Comparison of ENCODE assay signal across 8 cellular contexts in the genomic region with DNA sequence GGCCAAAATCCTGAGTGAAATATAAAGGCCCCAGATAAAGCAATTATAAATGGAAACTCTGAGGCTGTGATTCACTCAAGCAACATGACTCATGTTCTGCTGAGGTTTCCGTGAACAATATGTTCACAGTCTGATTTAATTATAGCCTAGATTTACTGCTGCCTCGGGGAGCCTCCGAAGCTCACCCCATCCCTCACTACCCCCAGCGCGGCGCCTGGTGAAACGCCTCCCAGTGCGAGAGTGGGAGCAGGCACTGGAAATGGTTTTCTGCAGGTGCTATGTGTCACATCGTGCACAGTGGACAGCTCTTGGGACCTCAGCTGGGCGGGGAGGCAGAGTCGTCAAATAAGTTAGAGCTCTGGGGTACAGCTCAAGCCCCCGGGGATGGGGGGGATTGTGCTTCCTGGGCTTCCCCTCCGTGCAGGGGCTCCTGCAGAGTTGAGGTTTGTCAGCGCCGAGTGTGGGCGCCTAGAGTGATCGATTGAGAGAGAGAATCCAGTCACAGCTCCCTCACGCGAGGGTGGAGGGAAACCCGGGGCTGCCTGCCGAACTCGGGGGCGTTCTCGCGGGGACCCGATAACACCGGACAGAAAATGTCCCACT.
A peak's percentile ranks its signal among the peaks of the same experiment; 100 is the strongest.
DNase-seq lines count a peak whose midpoint lies in the region; ATAC-seq and TF ChIP-seq lines count a peak whose summit lies in the region.

No MANE protein-coding gene starts in this region.

- ATAC-seq in GM21515 (IDR thresholded peaks at IDR 0.05; ENCODE audit: unreplicated experiment) (no peak), HG02938 (IDR thresholded peaks at IDR 0.05; ENCODE audit: unreplicated experiment) (no peak), GM23338 (no peak)

- no peaks in the 10 kb centered on the region for H3K79me2 ChIP-seq in fibroblast of lung (ENCODE audit: control insufficient read depth, insufficient read depth, low read length)
- no peaks in the 10 kb centered on the region for H3K79me2 ChIP-seq in GM23338 (replicated peaks; ENCODE audit: insufficient read depth)

- H2AFZ ChIP-seq in fibroblast of lung (ENCODE audit: low read length) (no peak overlapping the region), GM23338 (no peak overlapping the region)

- H4K20me1 ChIP-seq in fibroblast of lung (ENCODE audit: control insufficient read depth, extremely low read depth, insufficient read depth, low read length): no peaks in the 10 kb centered on the region
- no peaks in the 10 kb centered on the region for H4K20me1 ChIP-seq in GM23338 (replicated peaks; ENCODE audit: insufficient read depth)

- no peaks in the 10 kb centered on the region for H3K36me3 ChIP-seq in fibroblast of lung (ENCODE audit: control insufficient read depth, insufficient read depth, low read length)
- no peaks in the 10 kb centered on the region for H3K36me3 ChIP-seq in GM23338 (ENCODE audit: insufficient read depth)

- H3K4me2 ChIP-seq in fibroblast of lung (ENCODE audit: extremely low read depth, insufficient read depth, low read length): peak overlapping the region; percentile 25
- no peak overlapping the region for H3K4me2 ChIP-seq in GM23338

- peaks cover under 1% of the 10 kb centered on the region for H3K27me3 Mint-ChIP-seq in GM23338 (ENCODE audit: insufficient read depth, low read depth, poor library complexity)

- no peaks in the 10 kb centered on the region for H3F3A ChIP-seq in GM23338 (replicated peaks; ENCODE audit: low read depth)

- DNase-seq in H4 (ENCODE audit: low spot score) (peak; percentile 78), RPMI7951 (ENCODE audit: low read depth) (peak; percentile 85), fibroblast of lung (ENCODE audit: low read depth in 2 of 2) (peak; percentile 65 to 76), skeletal muscle cell (ENCODE audit: low read depth) (peak; percentile 46), GM23338 (ENCODE audit: low spot score) (no peak), NCI-H2029 (lab: John Stamatoyannopoulos, UW) (no peak)

- H3K9me3 ChIP-seq in fibroblast of lung (ENCODE audit: control insufficient read depth, insufficient read depth, low read depth, low read length): no peaks in the 10 kb centered on the region

- H3K4me3 ChIP-seq in fibroblast of lung (replicated peaks in 1 of 4; ENCODE audit: control extremely low read depth in 1 of 4, insufficient read depth in 1 of 4, low read depth in 3 of 4, low read length in 4 of 4): peak overlapping the region in 1 of 4 experiments; percentile 22
- H3K4me3 ChIP-seq in skeletal muscle cell (ENCODE audit: low read depth, low read length): peak overlapping the region; percentile 7
- H3K4me3 ChIP-seq in GM23338: no peak overlapping the region

- H3K9me3 Mint-ChIP-seq in GM23338: no peaks in the 10 kb centered on the region; the same call in 2 of the 3 replicates

- H3K4me1 ChIP-seq in fibroblast of lung (ENCODE audit: control insufficient read depth, extremely low read depth, insufficient read depth, low read length) (no peaks in the 10 kb centered on the region), GM23338 (ENCODE audit: insufficient read depth) (no peaks in the 10 kb centered on the region)

- H3K4me1 Mint-ChIP-seq in GM23338: no peaks in the 10 kb centered on the region; the same call in 2 of the 3 replicates

- no peak overlapping the region for H3K27ac Mint-ChIP-seq in GM23338

- H3K9me2 ChIP-seq in GM23338 (ENCODE audit: insufficient read depth): no peaks in the 10 kb centered on the region

- H3K36me3 Mint-ChIP-seq in GM23338 (ENCODE audit: low read depth): no peaks in the 10 kb centered on the region

- no peak overlapping the region for H3K9ac ChIP-seq in fibroblast of lung (ENCODE audit: insufficient read depth, low read length)

- TF ChIP-seq CTCF in fibroblast of lung (conservative IDR thresholded peaks at IDR 0.05 in 1 of 2, IDR thresholded peaks at IDR 0.05 in 1 of 2; ENCODE audit: low read depth in 1 of 2, low read length in 2 of 2) (no peak), GM23338 (conservative IDR thresholded peaks at IDR 0.05; ENCODE audit: low read depth in 2 of 2) (no peak)

- H3K27me3 ChIP-seq in fibroblast of lung (ENCODE audit: control insufficient read depth, insufficient read depth, low read length): no peaks in the 10 kb centered on the region
- H3K27me3 ChIP-seq in GM23338 (ENCODE audit: insufficient read depth): no peaks in the 10 kb centered on the region

- no peak overlapping the region for H3K27ac ChIP-seq in fibroblast of lung (ENCODE audit: insufficient read depth, low read length)
- no peak overlapping the region for H3K27ac ChIP-seq in GM23338 (ENCODE audit: low read depth)

- H3K4me3 Mint-ChIP-seq in GM23338: no peak overlapping the region

TF ChIP-seq in GM23338, 12 proteins besides CTCF, POLR2A, EP300 and RAD21 (continues in another document):
- TF ChIP-seq STAT1 (IDR thresholded peaks at IDR 0.05; ENCODE audit: unreplicated experiment): no peak
- TF ChIP-seq, protein P1, sequence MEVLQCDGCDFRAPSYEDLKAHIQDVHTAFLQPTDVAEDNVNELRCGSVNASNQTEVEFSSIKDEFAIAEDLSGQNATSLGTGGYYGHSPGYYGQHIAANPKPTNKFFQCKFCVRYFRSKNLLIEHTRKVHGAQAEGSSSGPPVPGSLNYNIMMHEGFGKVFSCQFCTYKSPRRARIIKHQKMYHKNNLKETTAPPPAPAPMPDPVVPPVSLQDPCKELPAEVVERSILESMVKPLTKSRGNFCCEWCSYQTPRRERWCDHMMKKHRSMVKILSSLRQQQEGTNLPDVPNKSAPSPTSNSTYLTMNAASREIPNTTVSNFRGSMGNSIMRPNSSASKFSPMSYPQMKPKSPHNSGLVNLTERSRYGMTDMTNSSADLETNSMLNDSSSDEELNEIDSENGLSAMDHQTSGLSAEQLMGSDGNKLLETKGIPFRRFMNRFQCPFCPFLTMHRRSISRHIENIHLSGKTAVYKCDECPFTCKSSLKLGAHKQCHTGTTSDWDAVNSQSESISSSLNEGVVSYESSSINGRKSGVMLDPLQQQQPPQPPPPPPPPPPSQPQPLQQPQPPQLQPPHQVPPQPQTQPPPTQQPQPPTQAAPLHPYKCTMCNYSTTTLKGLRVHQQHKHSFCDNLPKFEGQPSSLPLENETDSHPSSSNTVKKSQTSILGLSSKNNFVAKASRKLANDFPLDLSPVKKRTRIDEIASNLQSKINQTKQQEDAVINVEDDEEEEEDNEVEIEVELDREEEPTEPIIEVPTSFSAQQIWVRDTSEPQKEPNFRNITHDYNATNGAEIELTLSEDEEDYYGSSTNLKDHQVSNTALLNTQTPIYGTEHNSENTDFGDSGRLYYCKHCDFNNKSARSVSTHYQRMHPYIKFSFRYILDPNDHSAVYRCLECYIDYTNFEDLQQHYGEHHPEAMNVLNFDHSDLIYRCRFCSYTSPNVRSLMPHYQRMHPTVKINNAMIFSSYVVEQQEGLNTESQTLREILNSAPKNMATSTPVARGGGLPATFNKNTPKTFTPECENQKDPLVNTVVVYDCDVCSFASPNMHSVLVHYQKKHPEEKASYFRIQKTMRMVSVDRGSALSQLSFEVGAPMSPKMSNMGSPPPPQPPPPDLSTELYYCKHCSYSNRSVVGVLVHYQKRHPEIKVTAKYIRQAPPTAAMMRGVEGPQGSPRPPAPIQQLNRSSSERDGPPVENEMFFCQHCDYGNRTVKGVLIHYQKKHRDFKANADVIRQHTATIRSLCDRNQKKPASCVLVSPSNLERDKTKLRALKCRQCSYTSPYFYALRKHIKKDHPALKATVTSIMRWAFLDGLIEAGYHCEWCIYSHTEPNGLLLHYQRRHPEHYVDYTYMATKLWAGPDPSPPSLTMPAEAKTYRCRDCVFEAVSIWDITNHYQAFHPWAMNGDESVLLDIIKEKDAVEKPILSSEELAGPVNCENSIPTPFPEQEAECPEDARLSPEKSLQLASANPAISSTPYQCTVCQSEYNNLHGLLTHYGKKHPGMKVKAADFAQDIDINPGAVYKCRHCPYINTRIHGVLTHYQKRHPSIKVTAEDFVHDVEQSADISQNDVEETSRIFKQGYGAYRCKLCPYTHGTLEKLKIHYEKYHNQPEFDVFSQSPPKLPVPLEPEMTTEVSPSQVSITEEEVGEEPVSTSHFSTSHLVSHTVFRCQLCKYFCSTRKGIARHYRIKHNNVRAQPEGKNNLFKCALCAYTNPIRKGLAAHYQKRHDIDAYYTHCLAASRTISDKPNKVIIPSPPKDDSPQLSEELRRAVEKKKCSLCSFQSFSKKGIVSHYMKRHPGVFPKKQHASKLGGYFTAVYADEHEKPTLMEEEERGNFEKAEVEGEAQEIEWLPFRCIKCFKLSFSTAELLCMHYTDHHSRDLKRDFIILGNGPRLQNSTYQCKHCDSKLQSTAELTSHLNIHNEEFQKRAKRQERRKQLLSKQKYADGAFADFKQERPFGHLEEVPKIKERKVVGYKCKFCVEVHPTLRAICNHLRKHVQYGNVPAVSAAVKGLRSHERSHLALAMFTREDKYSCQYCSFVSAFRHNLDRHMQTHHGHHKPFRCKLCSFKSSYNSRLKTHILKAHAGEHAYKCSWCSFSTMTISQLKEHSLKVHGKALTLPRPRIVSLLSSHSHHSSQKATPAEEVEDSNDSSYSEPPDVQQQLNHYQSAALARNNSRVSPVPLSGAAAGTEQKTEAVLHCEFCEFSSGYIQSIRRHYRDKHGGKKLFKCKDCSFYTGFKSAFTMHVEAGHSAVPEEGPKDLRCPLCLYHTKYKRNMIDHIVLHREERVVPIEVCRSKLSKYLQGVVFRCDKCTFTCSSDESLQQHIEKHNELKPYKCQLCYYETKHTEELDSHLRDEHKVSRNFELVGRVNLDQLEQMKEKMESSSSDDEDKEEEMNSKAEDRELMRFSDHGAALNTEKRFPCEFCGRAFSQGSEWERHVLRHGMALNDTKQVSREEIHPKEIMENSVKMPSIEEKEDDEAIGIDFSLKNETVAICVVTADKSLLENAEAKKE (CRISPR knock-in tag; IDR thresholded peaks at IDR 0.05): no peak

Comparison
In these comparisons a context has a peak if more than half of its experiments do, and no peak if none do; other contexts are left out.
1. DNase-seq: peak in H4 (single experiment), RPMI7951 (single experiment), fibroblast of lung (2 of 2) and skeletal muscle cell (single experiment); none in GM23338 (single experiment) and NCI-H2029 (single experiment).